ENCODE assay signal across 1 cellular context in the genomic region with DNA sequence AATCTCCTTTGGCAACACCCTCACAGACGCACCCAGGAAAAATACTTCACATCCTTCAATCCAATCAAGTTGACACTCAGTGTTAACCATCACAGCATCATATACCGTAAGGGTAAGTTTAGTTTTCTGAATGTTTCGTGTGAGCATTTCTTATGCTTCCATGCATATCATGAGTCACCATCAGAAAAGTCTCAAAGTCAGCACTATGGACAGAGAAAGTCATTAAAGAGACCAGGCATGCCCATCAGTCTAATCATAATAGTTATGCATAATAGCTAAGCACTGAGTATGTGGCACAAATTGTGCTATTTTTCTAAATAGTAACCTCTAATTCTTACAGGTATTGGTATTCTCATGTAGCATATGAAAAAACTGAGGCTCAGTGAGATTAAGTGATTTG.
TF ChIP-seq lines count a peak whose summit lies in the region.

No MANE protein-coding gene starts in this region.

TF ChIP-seq in SK-N-SH treated with all-trans-retinoic acid at 6 μM for 48 hours, 23 proteins besides CTCF, POLR2A, EP300 and RAD21 (continued from another document):
- TF ChIP-seq, protein P1, sequence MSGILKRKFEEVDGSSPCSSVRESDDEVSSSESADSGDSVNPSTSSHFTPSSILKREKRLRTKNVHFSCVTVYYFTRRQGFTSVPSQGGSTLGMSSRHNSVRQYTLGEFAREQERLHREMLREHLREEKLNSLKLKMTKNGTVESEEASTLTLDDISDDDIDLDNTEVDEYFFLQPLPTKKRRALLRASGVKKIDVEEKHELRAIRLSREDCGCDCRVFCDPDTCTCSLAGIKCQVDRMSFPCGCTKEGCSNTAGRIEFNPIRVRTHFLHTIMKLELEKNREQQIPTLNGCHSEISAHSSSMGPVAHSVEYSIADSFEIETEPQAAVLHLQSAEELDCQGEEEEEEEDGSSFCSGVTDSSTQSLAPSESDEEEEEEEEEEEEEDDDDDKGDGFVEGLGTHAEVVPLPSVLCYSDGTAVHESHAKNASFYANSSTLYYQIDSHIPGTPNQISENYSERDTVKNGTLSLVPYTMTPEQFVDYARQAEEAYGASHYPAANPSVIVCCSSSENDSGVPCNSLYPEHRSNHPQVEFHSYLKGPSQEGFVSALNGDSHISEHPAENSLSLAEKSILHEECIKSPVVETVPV (CRISPR knock-in tag; IDR thresholded peaks at IDR 0.05), result no peak
- TF ChIP-seq BACH2 (CRISPR knock-in tag; IDR thresholded peaks at IDR 0.05; ENCODE audit: borderline replicate concordance), result no peak
TF ChIP-seq in SK-N-SH treated with all-trans-retinoic acid at 6 μM for 48 hours: peak in this region for 0.
